ENCODE assay signal across 10 cellular contexts in the genomic region with DNA sequence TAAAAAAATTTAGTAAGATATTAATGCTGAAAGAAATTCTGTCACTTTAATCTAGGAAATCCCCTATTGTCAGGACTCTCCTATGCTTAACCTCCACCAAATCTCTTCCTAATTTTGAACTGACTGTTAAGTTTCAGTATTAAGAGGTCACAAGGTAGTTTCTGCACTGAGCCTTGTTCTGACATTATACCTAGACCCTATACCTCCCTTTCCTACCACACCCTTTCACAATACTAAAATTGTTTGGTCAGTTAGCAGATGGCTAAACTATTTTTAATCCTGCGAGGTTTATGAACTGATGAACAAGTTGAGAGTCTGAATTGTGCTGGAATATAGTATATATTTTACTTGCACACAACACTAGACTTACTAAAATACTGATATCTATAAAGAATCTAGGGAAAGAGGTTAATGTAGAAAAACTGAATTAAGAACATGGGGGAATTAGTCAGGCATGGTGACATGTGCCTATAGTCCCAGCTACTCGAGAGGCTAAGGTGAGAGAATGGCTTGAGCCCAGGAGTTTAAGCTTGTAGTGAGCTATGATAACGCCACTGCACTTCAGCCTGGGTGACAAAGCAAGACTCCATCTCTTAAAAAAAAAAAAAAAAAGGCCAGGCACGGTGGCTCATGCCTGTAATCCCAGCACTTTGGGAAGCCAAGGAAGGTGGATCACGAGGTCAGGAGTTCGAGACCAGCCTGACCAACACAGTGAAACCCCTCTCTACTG. TPM values are rescaled to one million over a fixed set of nuclear protein-coding genes. Genes with fewer than 3 reads are reported as not detected.
DNase-seq lines count a peak whose midpoint lies in the region; ATAC-seq, FAIRE-seq and TF ChIP-seq lines count a peak whose summit lies in the region.
"Had no signal": no experiment of that assay in that cellular context is flagged by ENCODE, and none has a peak within 500 bp of the region (broad histone marks: within the 10 kb centered on the region; RNA-seq: fewer than 3 reads in every experiment).

No MANE protein-coding gene starts in this region.

- no peaks in the 10 kb centered on the region for H3K27me3 Mint-ChIP-seq in activated CD4-positive, alpha-beta T cell treated with anti-CD3 and anti-CD28 coated beads, Interleukin-2, amount 10 ng/mL, durations not matched to agents 24 days and 14 days
- no peaks in the 10 kb centered on the region for H3K27me3 Mint-ChIP-seq in type B pancreatic cell

- intact Hi-C loops in activated CD4-positive, alpha-beta T cell treated with anti-CD3 and anti-CD28 coated beads, Interleukin-2, amount 10 ng/mL, durations not matched to agents 24 days and 14 days (cut with micrococcal nuclease) = loop anchor here (1.0 kb wide), 1 partner anchor 24 kb away; no protein-coding TSS in a partner anchor

- H3K4me3 Mint-ChIP-seq in activated CD4-positive, alpha-beta T cell treated with anti-CD3 and anti-CD28 coated beads, Interleukin-2, amount 10 ng/mL, durations not matched to agents 24 days and 14 days = peak overlapping the region; percentile 12
- H3K4me3 Mint-ChIP-seq in type B pancreatic cell = no peak overlapping the region

- H3K4me1 ChIP-seq in small intestine (ENCODE audit: control insufficient read depth in 2 of 2, insufficient read depth in 1 of 2, low read depth in 1 of 2, low read length in 1 of 2) = peaks cover 0 to 2% of the 10 kb centered on the region in 2 donors

- H3K36me3 ChIP-seq in small intestine (ENCODE audit: control insufficient read depth in 2 of 2, insufficient read depth in 2 of 2, low read length in 2 of 2) = no peaks in the 10 kb centered on the region

- DNase-seq in activated CD4-positive, alpha-beta T cell treated with anti-CD3 and anti-CD28 coated beads, Interleukin-2, amount 10 ng/mL, durations not matched to agents 24 days and 14 days = no peak
- DNase-seq in activated CD4-positive, alpha-beta T cell treated with anti-CD3 and anti-CD28 coated beads, Interleukin-2, amount 50 U/mL, for 48 hours = no peak
- DNase-seq in left lobe of liver (ENCODE audit: low spot score) = no peak
- no peak for DNase-seq in superior temporal gyrus (ENCODE audit: extremely low spot score)
- no peak for DNase-seq in type B pancreatic cell (ENCODE audit: extremely low spot score, unreplicated experiment)
- no peak for DNase-seq in small intestine
- DNase-seq: activated gamma-delta T cell had no signal

- H3K27ac Mint-ChIP-seq in activated CD4-positive, alpha-beta T cell treated with anti-CD3 and anti-CD28 coated beads, Interleukin-2, amount 10 ng/mL, durations not matched to agents 24 days and 14 days = no peak overlapping the region
- no peak overlapping the region for H3K27ac Mint-ChIP-seq in type B pancreatic cell

- peaks cover 20% of the 10 kb centered on the region for H3K36me3 Mint-ChIP-seq in activated CD4-positive, alpha-beta T cell treated with anti-CD3 and anti-CD28 coated beads, Interleukin-2, amount 10 ng/mL, durations not matched to agents 24 days and 14 days (ENCODE audit: low read depth)
- H3K36me3 Mint-ChIP-seq in type B pancreatic cell = peaks cover 3% of the 10 kb centered on the region

- H3K4me1 Mint-ChIP-seq in activated CD4-positive, alpha-beta T cell treated with anti-CD3 and anti-CD28 coated beads, Interleukin-2, amount 10 ng/mL, durations not matched to agents 24 days and 14 days = peaks cover 15% of the 10 kb centered on the region
- no peaks in the 10 kb centered on the region for H3K4me1 Mint-ChIP-seq in type B pancreatic cell (ENCODE audit: unreplicated experiment)

- no peak for TF ChIP-seq CTCF in type B pancreatic cell (conservative IDR thresholded peaks at IDR 0.05)

- H3K9me3 ChIP-seq in small intestine (ENCODE audit: control insufficient read depth, low read depth) = no peaks in the 10 kb centered on the region

- H3K9me3 Mint-ChIP-seq in activated CD4-positive, alpha-beta T cell treated with anti-CD3 and anti-CD28 coated beads, Interleukin-2, amount 10 ng/mL, durations not matched to agents 24 days and 14 days = no peaks in the 10 kb centered on the region
- no peaks in the 10 kb centered on the region for H3K9me3 Mint-ChIP-seq in type B pancreatic cell

- WGBS in small intestine, 3 donors = 82 to 85% (median 83%) methylated on average over 6 of the region's 6 CpGs

- ATAC-seq in GM21526 (IDR thresholded peaks at IDR 0.05; ENCODE audit: low FRiP score, unreplicated experiment) (peak; percentile 86), HG03175 (IDR thresholded peaks at IDR 0.05; ENCODE audit: unreplicated experiment) (peak; percentile 95), left lobe of liver (peak; percentile 23)
- ATAC-seq: Right ventricle myocardium inferior had no signal

- no peaks in the 10 kb centered on the region for H3K27me3 ChIP-seq in small intestine (ENCODE audit: control insufficient read depth in 2 of 2, insufficient read depth in 2 of 2, low read length in 2 of 2)

- no peak overlapping the region for H3K27ac ChIP-seq in small intestine (ENCODE audit: low read depth in 1 of 2, low read length in 1 of 2)

- H3K4me3 ChIP-seq in small intestine (ENCODE audit: low read depth in 1 of 2, low read length in 2 of 2) = no peak overlapping the region

- FAIRE-seq in small intestine (lab: Jason Lieb, UNC) = no peak

RNA-seq across cellular contexts. Expression of a gene that starts 51.5 kb away (rescaled TPM):
- 94.4 and 104 TPM in 2 replicates for total RNA-seq in activated CD4-positive, alpha-beta T cell treated with anti-CD3 and anti-CD28 coated beads, Interleukin-2, amount 10 ng/mL, durations not matched to agents 24 days and 14 days
- total RNA-seq in left lobe of liver (42.5 TPM), type B pancreatic cell (ENCODE audit: low replicate concordance) (55.8 and 71.0 TPM in 2 replicates)
- polyA plus RNA-seq in small intestine = 10 to 100 TPM; 23.0 to 34.7 (median 26.7) TPM

RNA-seq across cellular contexts. Expression of a gene that starts 53.2 kb away (rescaled TPM):
- 1.2 and 1.7 TPM in 2 replicates for total RNA-seq in activated CD4-positive, alpha-beta T cell treated with anti-CD3 and anti-CD28 coated beads, Interleukin-2, amount 10 ng/mL, durations not matched to agents 24 days and 14 days
- total RNA-seq in left lobe of liver = 174 TPM
- 0.46 and 0.55 TPM in 2 replicates for total RNA-seq in type B pancreatic cell (ENCODE audit: low replicate concordance)
- polyA plus RNA-seq in small intestine = 1 to 10 TPM in 1 of 3 donors, under 1 TPM in 2; 0.15 to 1.1 (median 0.27) TPM
- total RNA-seq: Right ventricle myocardium inferior had no signal

Comparison
In these comparisons a context has a peak if more than half of its experiments do, and no peak if none do; other contexts are left out.
1. ATAC-seq: peak in every context shown above with its lines; median percentile 95 in HG03175; 86 in GM21526; 23 in left lobe of liver.
2. RNA of a gene that starts 53.2 kb away (total RNA-seq): 174 TPM in left lobe of liver (single experiment); 1.2 to 1.7 TPM in activated CD4-positive, alpha-beta T cell treated with anti-CD3 and anti-CD28 coated beads, Interleukin-2, amount 10 ng/mL, durations not matched to agents 24 days and 14 days and 0.46 to 0.55 TPM in type B pancreatic cell; every median in the first group is over 10 times any median in the second.